In genomic region chr4:1410491-1411325, GRCh38 we compare ENCODE assay signal across 8 cellular contexts. TPM values are rescaled to one million over a fixed set of nuclear protein-coding genes. Genes with fewer than 3 reads are reported as not detected.
DNase-seq lines count a peak whose midpoint lies in the region; ATAC-seq and TF ChIP-seq lines count a peak whose summit lies in the region.

No MANE protein-coding gene starts in this region.

- H3K27me3 ChIP-seq in body of pancreas (peaks cover 0 to 46% of the 10 kb centered on the region in 2 donors), stomach (peaks cover 56 to 100% (median 98%) of the 10 kb centered on the region in 3 donors)

- TF ChIP-seq EP300 in stomach (IDR thresholded peaks at IDR 0.05): no peak

- ATAC-seq in body of pancreas: no peak
- no peak for ATAC-seq in GM21390 (IDR thresholded peaks at IDR 0.05; ENCODE audit: unreplicated experiment)
- ATAC-seq in HG03460 (IDR thresholded peaks at IDR 0.05; ENCODE audit: unreplicated experiment): no peak

- peak; percentile 93 for DNase-seq in ELF-1 (ENCODE audit: low read depth, low spot score)
- peak; percentile 78 for DNase-seq in OCI-M1 (lab: John Stamatoyannopoulos, UW)
- DNase-seq in body of pancreas: peak in 3 of 4 donors; percentile 11 to 36 (median 34)
- peak; percentile 18 for DNase-seq in kidney tubule cell (ENCODE audit: low spot score)
- DNase-seq in stomach: peak; percentile 33
- no peak for DNase-seq in NCI-H526 treated with DMSO at 0.1 percent for 48 hours (lab: John Stamatoyannopoulos, UW)

- TF ChIP-seq CTCF in body of pancreas (IDR thresholded peaks at IDR 0.05) (no peak), stomach (IDR thresholded peaks at IDR 0.05) (no peak)

- intact Hi-C loops in body of pancreas (cut with DNase I) (no loop called here), stomach (cut with DNase I; ENCODE audit: low total_unique reads) (no loop called here)

- no peaks in the 10 kb centered on the region for H3K9me3 ChIP-seq in body of pancreas
- no peaks in the 10 kb centered on the region for H3K9me3 ChIP-seq in stomach

- 18 to 26% methylated on average over 22 to 48 of the region's 48 CpGs for WGBS in body of pancreas, 2 donors
- 23 to 45% (median 28%) methylated on average over 24 to 48 of the region's 48 CpGs for WGBS in stomach, 5 donors

- no peak overlapping the region for H3K27ac ChIP-seq in body of pancreas
- no peak overlapping the region for H3K27ac ChIP-seq in stomach

- TF ChIP-seq POLR2A in body of pancreas (IDR thresholded peaks at IDR 0.05) (no peak), stomach (IDR thresholded peaks at IDR 0.05) (no peak)

- H3K4me1 ChIP-seq in body of pancreas: peaks cover 4% of the 10 kb centered on the region
- peaks cover 0 to 34% (median 16%) of the 10 kb centered on the region in 4 donors for H3K4me1 ChIP-seq in stomach

- H3K4me3 ChIP-seq in body of pancreas (no peak overlapping the region), stomach (no peak overlapping the region)

- H3K36me3 ChIP-seq in body of pancreas (replicated peaks in 1 of 2; ENCODE audit: insufficient read depth in 1 of 2, low read depth in 2 of 2) (no peaks in the 10 kb centered on the region), stomach (no peaks in the 10 kb centered on the region)

RNA-seq across cellular contexts. Expression of gene NKX1-1, which starts 4.5 kb away (rescaled TPM):
- not detected for total RNA-seq in body of pancreas
- not detected for total RNA-seq in stomach
- polyA plus RNA-seq in stomach: not detected
